In genomic region chr17:63474914-63475460, GRCh38 we compare ENCODE assay signal across 1 cellular context.
TF ChIP-seq lines count a peak whose summit lies in the region.

No MANE protein-coding gene starts in this region.

TF ChIP-seq in HepG2, 621 proteins besides CTCF, POLR2A, EP300 and RAD21:
- TF ChIP-seq ZSCAN9 (CRISPR knock-in tag; IDR thresholded peaks at IDR 0.05; ENCODE audit: borderline replicate concordance) (no peak), SNAI1 (CRISPR knock-in tag; IDR thresholded peaks at IDR 0.05; ENCODE audit: borderline replicate concordance) (no peak), DNMT1 (CRISPR knock-in tag; IDR thresholded peaks at IDR 0.05) (no peak), KDM5A (IDR thresholded peaks at IDR 0.05; ENCODE audit: borderline replicate concordance, low read length) (no peak), JUN (CRISPR knock-in tag; IDR thresholded peaks at IDR 0.05) (no peak), TRIM22 (IDR thresholded peaks at IDR 0.05) (no peak)
